14 cellular contexts compared by ENCODE assay signal in the genomic region with DNA sequence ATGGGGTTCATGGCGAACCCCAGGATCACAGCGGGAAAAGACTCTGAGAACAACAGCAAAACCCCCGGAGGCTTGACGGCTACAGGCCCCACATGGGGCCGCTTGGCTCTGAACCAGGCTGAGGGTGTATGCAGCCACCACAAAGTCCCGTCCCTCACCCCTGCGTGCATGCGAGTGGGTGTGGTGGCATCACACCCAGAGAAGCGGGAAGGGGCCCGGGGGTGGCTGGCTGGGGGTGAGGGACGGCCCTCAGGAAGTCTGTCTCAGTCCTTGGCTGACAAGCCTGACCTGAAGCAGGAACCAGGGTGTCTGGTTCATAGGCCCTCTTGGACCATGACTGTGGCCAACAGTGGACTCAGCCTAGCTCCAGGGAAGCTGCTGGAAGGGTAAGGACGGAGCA. TPM values are rescaled to one million over a fixed set of nuclear protein-coding genes. Genes with fewer than 3 reads are reported as not detected.
DNase-seq lines count a peak whose midpoint lies in the region; ATAC-seq and TF ChIP-seq lines count a peak whose summit lies in the region.
"Had no signal": no experiment of that assay in that cellular context is flagged by ENCODE, and none has a peak within 500 bp of the region (broad histone marks: within the 10 kb centered on the region; RNA-seq: fewer than 3 reads in every experiment).

No MANE protein-coding gene starts in this region.

- peaks cover 3% of the 10 kb centered on the region for H3K27me3 Mint-ChIP-seq in glutamatergic neuron (ENCODE audit: unreplicated experiment)
- H3K27me3 Mint-ChIP-seq: CD4-positive, alpha-beta T cell had no signal

- no peak for TF ChIP-seq CTCF in left ventricle myocardium inferior (IDR thresholded peaks at IDR 0.05; ENCODE audit: borderline replicate concordance)
- TF ChIP-seq CTCF in heart right ventricle (IDR thresholded peaks at IDR 0.05): no peak
- TF ChIP-seq CTCF in glutamatergic neuron (IDR thresholded peaks at IDR 0.05; ENCODE audit: partially characterized antibody, unreplicated experiment): no peak
- TF ChIP-seq CTCF in spleen (IDR thresholded peaks at IDR 0.05 in 8 of 11, conservative IDR thresholded peaks at IDR 0.05 in 3 of 11): no peak

- no peak for ATAC-seq in heart right ventricle

- intact Hi-C loops in left ventricle myocardium inferior (cut with micrococcal nuclease) (loop anchor here (5.0 kb wide), 1 partner anchor 170 kb away; no protein-coding TSS in a partner anchor), heart right ventricle (cut with DNase I) (loop anchor here in 9 of 10 donors (1.0 to 10.0 kb wide), 11 partner anchors 75 to 263 kb away; partner anchors contain the start of gene CEBPA (in 6 of the 9)), spleen (cut with DNase I; ENCODE audit: low total_unique reads) (loop anchor here (2.0 kb wide), 1 partner anchor 173 kb away; no protein-coding TSS in a partner anchor)

- TF ChIP-seq POLR2A in spleen (IDR thresholded peaks at IDR 0.05): no peak

- H3K27me3 ChIP-seq in left ventricle myocardium inferior (ENCODE audit: low read depth) (no peaks in the 10 kb centered on the region), heart right ventricle (no peaks in the 10 kb centered on the region), spleen (replicated peaks in 1 of 7) (no peaks in the 10 kb centered on the region)
- H3K27me3 ChIP-seq in effector memory CD4-positive, alpha-beta T cell (replicated peaks; ENCODE audit: control insufficient read depth, insufficient read depth, low read length, poor library complexity, severe bottlenecking): no peaks in the 10 kb centered on the region

- peaks cover 8% of the 10 kb centered on the region for H3K4me1 Mint-ChIP-seq in glutamatergic neuron (ENCODE audit: low read depth, unreplicated experiment)

- H3K4me3 Mint-ChIP-seq in glutamatergic neuron (ENCODE audit: unreplicated experiment): no peak overlapping the region
- H3K4me3 Mint-ChIP-seq: CD4-positive, alpha-beta T cell had no signal

- H3K9me3 ChIP-seq in left ventricle myocardium inferior (replicated peaks) (no peaks in the 10 kb centered on the region), heart right ventricle (no peaks in the 10 kb centered on the region), spleen (no peaks in the 10 kb centered on the region)
- H3K9me3 ChIP-seq in effector memory CD4-positive, alpha-beta T cell (ENCODE audit: control insufficient read depth, low read length): no peaks in the 10 kb centered on the region

- 79 to 89% methylated on average over 12 of the region's 12 CpGs for WGBS in heart right ventricle, 2 donors
- 50 to 73% (median 55%) methylated on average over 7 to 12 of the region's 12 CpGs for WGBS in spleen, 5 donors

- no peak overlapping the region for H3K4me3 ChIP-seq in left ventricle myocardium inferior
- no peak overlapping the region for H3K4me3 ChIP-seq in heart right ventricle
- no peak overlapping the region for H3K4me3 ChIP-seq in spleen
- no peak overlapping the region for H3K4me3 ChIP-seq in effector memory CD4-positive, alpha-beta T cell (ENCODE audit: insufficient read depth, low read depth, low read length, poor library complexity, severe bottlenecking)

- peak; percentile 11 for DNase-seq in left ventricle myocardium inferior
- no peak for DNase-seq in heart right ventricle
- DNase-seq in NCI-H69 (lab: John Stamatoyannopoulos, UW): peak; percentile 25
- peak; percentile 15 for DNase-seq in glutamatergic neuron
- peak; percentile 59 for DNase-seq in spleen
- no peak for DNase-seq in effector memory CD4-positive, alpha-beta T cell
- no peak for DNase-seq in NCI-H2081 (lab: John Stamatoyannopoulos, UW)
- no peak for DNase-seq in 8988T
- DNase-seq: Calu3; CD4-positive, alpha-beta T cell; NCI-H1436; NCI-H524; SHP77 treated with DMSO at 0.1 percent for 48 hours had no signal

- H3K36me3 ChIP-seq in left ventricle myocardium inferior (peaks cover 10% of the 10 kb centered on the region), heart right ventricle (peaks cover 0 to 20% (median 0%) of the 10 kb centered on the region in 9 donors), spleen (peaks cover 0 to 54% (median 16%) of the 10 kb centered on the region in 6 donors)
- H3K36me3 ChIP-seq in effector memory CD4-positive, alpha-beta T cell (ENCODE audit: control insufficient read depth, insufficient read depth, low read length): no peaks in the 10 kb centered on the region

- no peak overlapping the region for H3K27ac Mint-ChIP-seq in glutamatergic neuron (ENCODE audit: unreplicated experiment)
- H3K27ac Mint-ChIP-seq: CD4-positive, alpha-beta T cell had no signal

- H3K27ac ChIP-seq in left ventricle myocardium inferior (replicated peaks): no peak overlapping the region
- H3K27ac ChIP-seq in heart right ventricle: no peak overlapping the region
- H3K27ac ChIP-seq in spleen: no peak overlapping the region
- H3K27ac ChIP-seq in effector memory CD4-positive, alpha-beta T cell (ENCODE audit: insufficient read depth, low read length, poor library complexity, severe bottlenecking): no peak overlapping the region
- H3K27ac ChIP-seq: KMS-11 had no signal

- peaks cover 2% of the 10 kb centered on the region for H3K9me3 Mint-ChIP-seq in glutamatergic neuron (ENCODE audit: unreplicated experiment)
- H3K9me3 Mint-ChIP-seq: CD4-positive, alpha-beta T cell had no signal

- H3K4me1 ChIP-seq in left ventricle myocardium inferior (peaks cover 26% of the 10 kb centered on the region), heart right ventricle (peaks cover 0 to 20% (median 0%) of the 10 kb centered on the region in 9 donors), spleen (peaks cover 0 to 6% (median 0%) of the 10 kb centered on the region in 6 donors)
- H3K4me1 ChIP-seq in effector memory CD4-positive, alpha-beta T cell (ENCODE audit: control insufficient read depth, insufficient read depth, low read length, poor library complexity, severe bottlenecking): no peaks in the 10 kb centered on the region

- H3K36me3 Mint-ChIP-seq in glutamatergic neuron (ENCODE audit: unreplicated experiment): no peaks in the 10 kb centered on the region

RNA-seq across cellular contexts. Expression of gene CEBPG, which starts 34.2 kb away (rescaled TPM):
- total RNA-seq in left ventricle myocardium inferior (13.0 TPM), heart right ventricle (10 to 100 TPM; 10.4 to 19.4 (median 13.4) TPM), glutamatergic neuron (ENCODE audit: unreplicated experiment) (75.1 TPM), spleen (10 to 100 TPM; 14.2 to 21.1 (median 16.5) TPM)
- polyA plus RNA-seq in heart right ventricle (10 to 100 TPM; 15.0 to 22.2 TPM), spleen (10 to 100 TPM in 1 of 3 donors, 1 to 10 TPM in 2; 9.3 to 15.6 (median 9.9) TPM)

Comparison
In these comparisons a context has a peak if more than half of its experiments do, and no peak if none do; other contexts are left out.
1. DNase-seq: peak in left ventricle myocardium inferior (single experiment), NCI-H69 (single experiment), glutamatergic neuron (single experiment) and spleen (single experiment); none in heart right ventricle (0 of 2), effector memory CD4-positive, alpha-beta T cell (0 of 3), NCI-H2081 (0 of 2) and 8988T (single experiment).